In the genomic region with DNA sequence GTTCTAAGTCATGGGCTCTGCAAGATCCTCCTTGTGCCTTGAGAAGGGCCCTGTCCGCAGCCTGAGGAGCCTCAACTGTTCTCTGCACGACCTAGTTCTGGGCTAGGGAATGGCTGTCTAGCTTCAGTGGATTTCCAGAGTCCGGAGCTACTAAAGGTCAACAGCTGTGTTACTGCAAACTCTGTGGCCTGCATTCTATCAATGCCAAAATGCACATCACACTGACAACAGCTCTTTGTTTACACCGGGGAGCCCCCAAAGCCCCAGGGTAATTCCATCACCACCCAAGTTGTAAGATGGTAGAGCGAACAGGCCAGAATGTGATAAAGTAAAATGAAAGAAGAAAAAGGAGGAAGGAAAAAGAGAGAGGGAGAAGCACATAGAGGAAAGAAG, we compare ENCODE assay signal across 20 cellular contexts.
DNase-seq lines count a peak whose midpoint lies in the region; ATAC-seq and TF ChIP-seq lines count a peak whose summit lies in the region.
"Had no signal": no experiment of that assay in that cellular context is flagged by ENCODE, and none has a peak within 500 bp of the region (broad histone marks: within the 10 kb centered on the region; RNA-seq: fewer than 3 reads in every experiment).

No MANE protein-coding gene starts in this region.

- no peaks in the 10 kb centered on the region for H3K27me3 ChIP-seq in liver (ENCODE audit: control insufficient read depth in 4 of 4, insufficient read depth in 4 of 4, low read length in 3 of 4)
- H3K27me3 ChIP-seq in right lobe of liver, result no peaks in the 10 kb centered on the region
- H3K27me3 ChIP-seq: brain microvascular endothelial cell had no signal

- H3K27ac ChIP-seq in liver (ENCODE audit: low read depth in 1 of 2, low read length in 2 of 2) (no peak overlapping the region), right lobe of liver (no peak overlapping the region)
- H3K27ac ChIP-seq: brain microvascular endothelial cell, GM23248, SK-N-MC had no signal

- no peaks in the 10 kb centered on the region for H3K9me3 Mint-ChIP-seq in memory B cell
- peaks cover 5% of the 10 kb centered on the region for H3K9me3 Mint-ChIP-seq in glutamatergic neuron (ENCODE audit: unreplicated experiment)
- H3K9me3 Mint-ChIP-seq: activated T-cell treated with anti-CD3 and anti-CD28 coated beads, Interleukin-2, amount 50 U/mL, for 24 hours had no signal

- no peak for TF ChIP-seq RAD21 in liver (IDR thresholded peaks at IDR 0.05)

- H3K27me3 Mint-ChIP-seq in memory B cell (no peaks in the 10 kb centered on the region), glutamatergic neuron (ENCODE audit: unreplicated experiment) (no peaks in the 10 kb centered on the region)
- H3K27me3 Mint-ChIP-seq: activated naive CD8-positive, alpha-beta T cell; activated T-cell treated with anti-CD3 and anti-CD28 coated beads, Interleukin-2, amount 50 U/mL, for 24 hours; stimulated activated naive CD8-positive, alpha-beta T cell treated with anti-CD3 and anti-CD28 coated beads, Interleukin-15, amount 100 ng/mL, for 72 hours had no signal

- no peak for TF ChIP-seq POLR2A in right lobe of liver (IDR thresholded peaks at IDR 0.05)

- WGBS in liver, result 79% methylated on average over 5 of the region's 5 CpGs
- 93% methylated on average over 5 of the region's 5 CpGs for WGBS in right lobe of liver (ENCODE audit: insufficient coverage, low coverage, low lambda C conversion rate, missing lambda C conversion rate)

- H3K9ac ChIP-seq in liver (ENCODE audit: low read depth in 1 of 2, low read length in 2 of 2), result no peak overlapping the region
- H3K9ac ChIP-seq: GM23248 had no signal

- H3K36me3 Mint-ChIP-seq in memory B cell, result no peaks in the 10 kb centered on the region
- no peaks in the 10 kb centered on the region for H3K36me3 Mint-ChIP-seq in glutamatergic neuron (ENCODE audit: unreplicated experiment)

- H3K27ac Mint-ChIP-seq in memory B cell (peak overlapping the region; percentile 26), glutamatergic neuron (ENCODE audit: unreplicated experiment) (no peak overlapping the region)
- H3K27ac Mint-ChIP-seq: activated T-cell treated with anti-CD3 and anti-CD28 coated beads, Interleukin-2, amount 50 U/mL, for 24 hours; stimulated activated naive CD8-positive, alpha-beta T cell treated with anti-CD3 and anti-CD28 coated beads, Interleukin-15, amount 100 ng/mL, for 72 hours had no signal

- H3K4me1 Mint-ChIP-seq in memory B cell (peaks cover 10% of the 10 kb centered on the region), glutamatergic neuron (ENCODE audit: low read depth, unreplicated experiment) (peaks cover 18% of the 10 kb centered on the region)
- H3K4me1 Mint-ChIP-seq: stimulated activated naive CD8-positive, alpha-beta T cell treated with anti-CD3 and anti-CD28 coated beads, Interleukin-15, amount 100 ng/mL, for 72 hours had no signal

- H3K9me3 ChIP-seq in liver (ENCODE audit: control insufficient read depth in 4 of 4, low read length in 3 of 4) (no peaks in the 10 kb centered on the region), right lobe of liver (no peaks in the 10 kb centered on the region)

- TF ChIP-seq CTCF in liver (IDR thresholded peaks at IDR 0.05; ENCODE audit: low read depth, low read length, missing input control) (no peak), right lobe of liver (IDR thresholded peaks at IDR 0.05) (no peak), glutamatergic neuron (IDR thresholded peaks at IDR 0.05; ENCODE audit: partially characterized antibody, unreplicated experiment) (no peak)

- ATAC-seq in right lobe of liver (no peak), HG03571 (IDR thresholded peaks at IDR 0.05; ENCODE audit: unreplicated experiment) (peak; percentile 3), memory B cell (ENCODE audit: low read depth) (peak; percentile 8), GM18858 (IDR thresholded peaks at IDR 0.05; ENCODE audit: unreplicated experiment) (no peak)
- ATAC-seq: stimulated activated naive CD8-positive, alpha-beta T cell treated with anti-CD3 and anti-CD28 coated beads, Interleukin-15, amount 100 ng/mL, for 72 hours had no signal

- intact Hi-C loops in right lobe of liver (cut with DNase I), result no loop called here

- H3K4me1 ChIP-seq in liver (ENCODE audit: control insufficient read depth in 4 of 4, insufficient read depth in 4 of 4, low read length in 3 of 4) (peaks cover 0 to 3% (median under 1%) of the 10 kb centered on the region in 4 donors), right lobe of liver (peaks cover 0 to 8% (median 0%) of the 10 kb centered on the region in 4 donors)

- no peaks in the 10 kb centered on the region for H3K36me3 ChIP-seq in liver (ENCODE audit: control insufficient read depth in 4 of 4, insufficient read depth in 3 of 4, low read depth in 1 of 4, low read length in 3 of 4)
- no peaks in the 10 kb centered on the region for H3K36me3 ChIP-seq in right lobe of liver
- H3K36me3 ChIP-seq: brain microvascular endothelial cell had no signal

- H3K4me3 Mint-ChIP-seq in memory B cell (no peak overlapping the region), glutamatergic neuron (ENCODE audit: unreplicated experiment) (no peak overlapping the region)
- H3K4me3 Mint-ChIP-seq: activated naive CD8-positive, alpha-beta T cell; activated T-cell treated with anti-CD3 and anti-CD28 coated beads, Interleukin-2, amount 50 U/mL, for 24 hours; stimulated activated naive CD8-positive, alpha-beta T cell treated with anti-CD3 and anti-CD28 coated beads, Interleukin-15, amount 100 ng/mL, for 72 hours had no signal

- H3K4me3 ChIP-seq in liver (ENCODE audit: low read depth in 1 of 3, low read length in 3 of 3) (no peak overlapping the region), right lobe of liver (no peak overlapping the region)
- H3K4me3 ChIP-seq: GM23248, SK-N-MC had no signal

- DNase-seq in right lobe of liver (no peak), memory B cell (ENCODE audit: low spot score in 2 of 2) (peak in 1 of 2 donors; percentile 10), glutamatergic neuron (no peak), SIG-M5 (lab: John Stamatoyannopoulos, UW) (no peak), hippocampal formation (lab: John Stamatoyannopoulos, UW) (no peak)
- DNase-seq: ACHN; activated CD4-positive, alpha-beta T cell treated with anti-CD3 and anti-CD28 coated beads, Interleukin-2, amount 50 U/mL, for 1 hour; activated T-cell treated with anti-CD3 and anti-CD28 coated beads, Interleukin-2, amount 50 U/mL, for 24 hours; brain microvascular endothelial cell; dermis blood vessel endothelial cell; GM23248; KG1; NCI-H2081; NCI-H524; stimulated activated naive CD8-positive, alpha-beta T cell treated with anti-CD3 and anti-CD28 coated beads, Interleukin-15, amount 100 ng/mL, for 72 hours had no signal

TF ChIP-seq in liver, 16 proteins besides CTCF, POLR2A, EP300 and RAD21:
- TF ChIP-seq NR2F2 (IDR thresholded peaks at IDR 0.05) (peak; percentile 53), SP1 (IDR thresholded peaks at IDR 0.05) (no peak), HNF4G (IDR thresholded peaks at IDR 0.05) (no peak), TAF1 (conservative IDR thresholded peaks at IDR 0.05) (no peak), HNF4A (conservative IDR thresholded peaks at IDR 0.05) (no peak), YY1 (IDR thresholded peaks at IDR 0.05) (no peak), FOXA2 (IDR thresholded peaks at IDR 0.05) (no peak), EGR1 (IDR thresholded peaks at IDR 0.05; ENCODE audit: low read depth in 2 of 2) (no peak)

Comparison
In these comparisons a context has a peak if more than half of its experiments do, and no peak if none do; other contexts are left out.
1. ATAC-seq: peak in HG03571 (single experiment) and memory B cell (single experiment); none in right lobe of liver (0 of 4) and GM18858 (single experiment).